In the genomic region with DNA sequence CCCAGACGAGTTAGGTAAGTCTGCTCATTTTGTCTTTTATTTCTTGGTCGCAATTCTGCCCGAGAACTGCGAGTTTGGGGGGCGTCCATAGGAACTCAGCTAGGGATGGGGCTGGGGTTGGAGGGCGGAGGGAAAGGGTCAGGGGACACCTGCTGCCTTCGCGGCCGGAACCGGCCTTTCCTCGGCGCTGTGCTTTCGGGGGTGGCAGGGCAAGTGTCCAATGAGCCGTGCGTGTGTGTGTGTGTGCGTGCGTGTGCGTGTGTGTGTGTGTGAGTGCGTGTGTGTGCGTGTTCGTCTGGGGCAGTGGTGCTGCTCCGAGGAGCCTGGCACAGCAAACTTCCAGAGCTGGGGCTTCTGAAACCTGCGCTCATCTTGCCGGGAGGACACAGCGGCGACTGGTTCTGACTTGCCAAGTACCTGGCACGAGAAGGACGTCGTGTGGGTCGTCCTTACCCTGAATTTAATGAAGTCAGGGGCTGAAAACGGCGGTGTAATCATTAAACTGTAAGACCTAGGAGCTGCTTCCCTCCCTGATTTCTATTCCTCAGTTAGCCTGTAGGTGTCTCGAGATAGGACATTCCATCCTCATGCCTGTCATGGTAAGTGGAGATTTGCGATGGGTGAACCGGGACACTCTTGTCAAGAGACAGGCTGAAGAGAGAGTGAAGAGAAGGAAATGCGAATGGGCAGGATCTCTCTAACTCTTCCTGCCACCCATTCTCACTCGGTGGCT, we compare ENCODE assay signal across 8 cellular contexts. TPM values are rescaled to one million over a fixed set of nuclear protein-coding genes. Genes with fewer than 3 reads are reported as not detected.
A peak's percentile ranks its signal among the peaks of the same experiment; 100 is the strongest.
DNase-seq lines count a peak whose midpoint lies in the region; ATAC-seq, FAIRE-seq and TF ChIP-seq lines count a peak whose summit lies in the region.

No MANE protein-coding gene starts in this region.

- H3K27ac Mint-ChIP-seq in astrocyte (ENCODE audit: unreplicated experiment) = no peak overlapping the region

- 1% methylated on average over 33 of the region's 37 CpGs for WGBS in prostate gland

- TF ChIP-seq POLR2A in prostate gland (IDR thresholded peaks at IDR 0.05) = no peak

- DNase-seq in NCI-H510A treated with DMSO at 0.1 percent for 48 hours (lab: John Stamatoyannopoulos, UW) = peak; percentile 55
- DNase-seq in NCI-H510A (lab: John Stamatoyannopoulos, UW) = no peak
- DNase-seq in NCI-H345 (lab: John Stamatoyannopoulos, UW) = peak; percentile 76
- DNase-seq in astrocyte (ENCODE audit: low read depth) = peak; percentile 57
- peak; percentile 77 for DNase-seq in hepatic stellate cell (ENCODE audit: low spot score)
- DNase-seq in prostate gland (ENCODE audit: low spot score) = peak; percentile 42
- DNase-seq in foreskin melanocyte = no peak

- H3K4me1 ChIP-seq in astrocyte (ENCODE audit: insufficient read depth, low read length) = peaks cover 21% of the 10 kb centered on the region
- no peaks in the 10 kb centered on the region for H3K4me1 ChIP-seq in prostate gland (replicated peaks)

- intact Hi-C loops in prostate gland (cut with DNase I) = loop anchor here (10.0 kb wide), 1 partner anchor 106 kb away; no protein-coding TSS in a partner anchor

- H3K9me3 ChIP-seq in astrocyte (ENCODE audit: insufficient read depth, low read depth, low read length) = no peaks in the 10 kb centered on the region
- no peaks in the 10 kb centered on the region for H3K9me3 ChIP-seq in prostate gland

- TF ChIP-seq CTCF in astrocyte (IDR thresholded peaks at IDR 0.05; ENCODE audit: insufficient read depth, low read depth, low read length) (peak; percentile 51), prostate gland (IDR thresholded peaks at IDR 0.05) (peak in 3 of 4 experiments; percentile 37 to 64 (median 58))

- no peaks in the 10 kb centered on the region for H4K20me1 ChIP-seq in astrocyte (ENCODE audit: insufficient read depth, low read length)

- no peak overlapping the region for H3K27ac ChIP-seq in astrocyte (ENCODE audit: low read depth, low read length)
- H3K27ac ChIP-seq in prostate gland = peak overlapping the region; percentile 50 to 68

- no peaks in the 10 kb centered on the region for H3K36me3 Mint-ChIP-seq in astrocyte (ENCODE audit: low read depth, unreplicated experiment)

- no peaks in the 10 kb centered on the region for H3K9me3 Mint-ChIP-seq in astrocyte (ENCODE audit: unreplicated experiment)

- peak overlapping the region; percentile 82 for H2AFZ ChIP-seq in astrocyte (ENCODE audit: low read depth, low read length)

- H3K9ac ChIP-seq in astrocyte (ENCODE audit: low read length) = peak overlapping the region; percentile 79

- H3K27me3 ChIP-seq in astrocyte (ENCODE audit: insufficient read depth, low read length) (no peaks in the 10 kb centered on the region), prostate gland (replicated peaks; ENCODE audit: insufficient read depth) (no peaks in the 10 kb centered on the region)

- FAIRE-seq in astrocyte (lab: Jason Lieb, UNC) = peak; percentile 55

- H3K4me3 ChIP-seq in astrocyte (ENCODE audit: insufficient read depth, low read depth, low read length) (peak overlapping the region; percentile 70), prostate gland (peak overlapping the region; percentile 39 to 42)

- peak overlapping the region; percentile 99 for H3K4me2 ChIP-seq in astrocyte (ENCODE audit: low read length)

- H3K27me3 Mint-ChIP-seq in astrocyte (ENCODE audit: low read depth, unreplicated experiment) = peaks cover 24% of the 10 kb centered on the region

- peak overlapping the region; percentile 84 for H3K4me3 Mint-ChIP-seq in astrocyte (ENCODE audit: unreplicated experiment)

- ATAC-seq in HG02759 (IDR thresholded peaks at IDR 0.05; ENCODE audit: unreplicated experiment) = peak; percentile 64

- no peaks in the 10 kb centered on the region for H3K79me2 ChIP-seq in astrocyte (ENCODE audit: insufficient read depth, low read length)

- no peaks in the 10 kb centered on the region for H3K36me3 ChIP-seq in astrocyte (ENCODE audit: insufficient read depth, low read length)
- no peaks in the 10 kb centered on the region for H3K36me3 ChIP-seq in prostate gland

- H3K4me1 Mint-ChIP-seq in astrocyte (ENCODE audit: low read depth, unreplicated experiment) = peaks cover 4% of the 10 kb centered on the region

RNA-seq across cellular contexts. Expression of gene AMOTL1, which starts 27.0 kb away (rescaled TPM):
- 46.1 and 47.8 TPM in 2 replicates for total RNA-seq in astrocyte
- total RNA-seq in prostate gland = 10 to 100 TPM; 49.2 to 67.2 TPM

Comparison
In these comparisons a context has a peak if more than half of its experiments do, and no peak if none do; other contexts are left out.
1. DNase-seq: peak in NCI-H510A treated with DMSO at 0.1 percent for 48 hours (single experiment), NCI-H345 (single experiment), astrocyte (single experiment), hepatic stellate cell (single experiment) and prostate gland (single experiment); none in NCI-H510A (single experiment) and foreskin melanocyte (single experiment).